ENCODE assay signal across 8 cellular contexts in genomic region chr17:40361925-40362695, GRCh38. TPM values are rescaled to one million over a fixed set of nuclear protein-coding genes. Genes with fewer than 3 reads are reported as not detected.
DNase-seq lines count a peak whose midpoint lies in the region; ATAC-seq and TF ChIP-seq lines count a peak whose summit lies in the region.

No MANE protein-coding gene starts in this region.

- TF ChIP-seq CTCF in LNCaP clone FGC (IDR thresholded peaks at IDR 0.05; ENCODE audit: control insufficient read depth, extremely low read depth, insufficient read depth) (no peak), endodermal cell (conservative IDR thresholded peaks at IDR 0.05) (no peak), retinal pigment epithelial cell (conservative IDR thresholded peaks at IDR 0.05; ENCODE audit: low read depth, low read length) (no peak)

- peaks cover 49% of the 10 kb centered on the region for H3K27me3 Mint-ChIP-seq in endodermal cell (ENCODE audit: insufficient read depth)

- H3K4me3 ChIP-seq in LNCaP clone FGC (ENCODE audit: low read depth, low read length) (peak overlapping the region; percentile 52), endodermal cell (ENCODE audit: low read length) (peak overlapping the region; percentile 68), retinal pigment epithelial cell (ENCODE audit: low read length) (peak overlapping the region; percentile 19)

- 80 to 94% methylated on average over 14 to 23 of the region's 24 CpGs for WGBS in endodermal cell (ENCODE audit: insufficient coverage in 1 of 2, insufficient read length in 1 of 2), 2 experiments

- H3K27ac ChIP-seq in endodermal cell (ENCODE audit: low read depth, low read length), result no peak overlapping the region

- no peak overlapping the region for H3K9ac ChIP-seq in endodermal cell (ENCODE audit: extremely low read depth, low read length, poor library complexity, severe bottlenecking)

- no peaks in the 10 kb centered on the region for H3K36me3 ChIP-seq in endodermal cell (ENCODE audit: control insufficient read depth, insufficient read depth, low read length)

- DNase-seq in LNCaP clone FGC (ENCODE audit: low read depth), result no peak
- peak; percentile 57 for DNase-seq in endodermal cell
- no peak for DNase-seq in retinal pigment epithelial cell (ENCODE audit: low read depth)
- no peak for DNase-seq in SW480 (ENCODE audit: low spot score)
- DNase-seq in effector CD8-positive, alpha-beta T cell (lab: John Stamatoyannopoulos, UW), result no peak
- DNase-seq in Kasumi-1 (lab: John Stamatoyannopoulos, UW), result no peak
- DNase-seq in retina, result no peak

- H3K27me3 ChIP-seq in endodermal cell (ENCODE audit: control insufficient read depth, insufficient read depth, low read length, poor library complexity, severe bottlenecking), result peaks cover 15% of the 10 kb centered on the region

- no peaks in the 10 kb centered on the region for H3K36me3 Mint-ChIP-seq in endodermal cell (ENCODE audit: low read depth)

- H3K9me3 ChIP-seq in endodermal cell (ENCODE audit: control insufficient read depth, low read length), result no peaks in the 10 kb centered on the region

- no peaks in the 10 kb centered on the region for H3K4me1 ChIP-seq in endodermal cell (ENCODE audit: control insufficient read depth, insufficient read depth, low read length)

- H3K4me1 Mint-ChIP-seq in endodermal cell, result peaks cover 8% of the 10 kb centered on the region

- no peak overlapping the region for H3K27ac Mint-ChIP-seq in endodermal cell

- no peaks in the 10 kb centered on the region for H3K9me3 Mint-ChIP-seq in endodermal cell

- peak; percentile 15 for ATAC-seq in GM18909 (IDR thresholded peaks at IDR 0.05; ENCODE audit: poor library complexity, unreplicated experiment)

- peak overlapping the region; percentile 61 for H3K4me3 Mint-ChIP-seq in endodermal cell

RNA-seq across cellular contexts. Expression of gene GJD3, which starts 2.4 kb away (rescaled TPM):
- not detected for total RNA-seq in endodermal cell
- not detected for polyA plus RNA-seq in endodermal cell (2013, experiment 1 of 2)
- not detected for polyA plus RNA-seq in endodermal cell (2013, experiment 2 of 2)

RNA-seq across cellular contexts. Expression of gene RARA, which starts 53.1 kb away (rescaled TPM):
- total RNA-seq in endodermal cell, result 10 to 100 TPM; 22.7 to 27.6 TPM
- 51.2 TPM for polyA plus RNA-seq in endodermal cell (2013, experiment 1 of 2)
- polyA plus RNA-seq in endodermal cell (2013, experiment 2 of 2), result 49.4 TPM

RNA-seq across cellular contexts. Expression of gene TOP2A, which starts 55.6 kb away (rescaled TPM):
- total RNA-seq in endodermal cell, result 100 to 1,000 TPM; 173 to 246 TPM
- 353 TPM for polyA plus RNA-seq in endodermal cell (2013, experiment 1 of 2)
- 358 TPM for polyA plus RNA-seq in endodermal cell (2013, experiment 2 of 2)
